Comparison of ENCODE assay signal across 14 cellular contexts in genomic region chr2:69221512-69221911, GRCh38.
"Had no signal": no experiment of that assay in that cellular context is flagged by ENCODE, and none has a peak within 500 bp of the region (broad histone marks: within the 10 kb centered on the region; RNA-seq: fewer than 3 reads in every experiment).

No MANE protein-coding gene starts in this region.

- H3K9ac ChIP-seq: neural progenitor cell had no signal

- H3K36me3 ChIP-seq: breast epithelium, esophagus squamous epithelium, gastrocnemius medialis, left lung, neural progenitor cell had no signal

- H3K4me1 Mint-ChIP-seq: activated naive CD4-positive, alpha-beta T cell treated with anti-CD3 and anti-CD28 coated beads, Interleukin-2, amount 50 U/mL, for 24 hours had no signal

- ATAC-seq: activated CD4-positive, CD25-positive, alpha-beta regulatory T cell treated with anti-CD3 and anti-CD28 coated beads, Interleukin-2, amount 50 U/mL, for 24 hours; gastrocnemius medialis; left lung; right cardiac atrium had no signal

- H3K9me3 ChIP-seq: breast epithelium, esophagus squamous epithelium, gastrocnemius medialis, left lung had no signal

- H3K27me3 ChIP-seq: breast epithelium, esophagus squamous epithelium, gastrocnemius medialis, left lung, neural progenitor cell had no signal

- H3K36me3 Mint-ChIP-seq: activated naive CD4-positive, alpha-beta T cell treated with anti-CD3 and anti-CD28 coated beads, Interleukin-2, amount 50 U/mL, for 24 hours had no signal

- DNase-seq: esophagus squamous epithelium; gastrocnemius medialis; left lung; posterior cingulate gyrus; right cardiac atrium; stimulated activated CD4-positive, alpha-beta T cell treated with anti-CD3 and anti-CD28 coated beads, Interleukin-12 subunit alpha, Interleukin-12 subunit beta, amount 100 ng/mL, for 4 hours; stimulated activated naive CD4-positive, alpha-beta T cell treated with Interleukin-2 at 50 U/mL for 16 hours; SW 1271 had no signal

- H3K9me3 Mint-ChIP-seq: activated naive CD4-positive, alpha-beta T cell treated with anti-CD3 and anti-CD28 coated beads, Interleukin-2, amount 50 U/mL, for 24 hours; activated T-helper 2 cell treated with anti-CD3 and anti-CD28 coated beads, Interferon-gamma antibody, Interleukin-2, Interleukin-4, amounts not matched to agents 10 μg/mL and 5 μg/mL and 100 μg/mL, durations not matched to agents 14 hours and 24 hours and 36 hours; neural progenitor cell; T-helper 2 cell treated with Interferon-gamma antibody and Interleukin-4, amounts not matched to agents 5 μg/mL and 100 μg/mL, for 36 hours had no signal

- H3K4me2 ChIP-seq: neural progenitor cell had no signal

- H3K4me1 ChIP-seq: breast epithelium had no signal

- H3K4me3 Mint-ChIP-seq: activated naive CD4-positive, alpha-beta T cell treated with anti-CD3 and anti-CD28 coated beads, Interleukin-2, amount 50 U/mL, for 24 hours; neural progenitor cell; T-helper 2 cell treated with Interferon-gamma antibody and Interleukin-4, amounts not matched to agents 5 μg/mL and 100 μg/mL, for 36 hours had no signal

- H3K27ac Mint-ChIP-seq: activated naive CD4-positive, alpha-beta T cell treated with anti-CD3 and anti-CD28 coated beads, Interleukin-2, amount 50 U/mL, for 24 hours; activated T-helper 2 cell treated with anti-CD3 and anti-CD28 coated beads, Interferon-gamma antibody, Interleukin-2, Interleukin-4, amounts not matched to agents 10 μg/mL and 5 μg/mL and 100 μg/mL, durations not matched to agents 14 hours and 24 hours and 36 hours; neural progenitor cell; T-helper 2 cell treated with Interferon-gamma antibody and Interleukin-4, amounts not matched to agents 5 μg/mL and 100 μg/mL, for 36 hours had no signal

- H3K4me3 ChIP-seq: breast epithelium, esophagus squamous epithelium, gastrocnemius medialis, left lung, neural progenitor cell had no signal
